Comparison of ENCODE assay signal across 28 cellular contexts in genomic region chr13:34654682-34655081, GRCh38.
A peak's percentile ranks its signal among the peaks of the same experiment; 100 is the strongest.
DNase-seq lines count a peak whose midpoint lies in the region; ATAC-seq and TF ChIP-seq lines count a peak whose summit lies in the region.
"Had no signal": no experiment of that assay in that cellular context is flagged by ENCODE, and none has a peak within 500 bp of the region (broad histone marks: within the 10 kb centered on the region; RNA-seq: fewer than 3 reads in every experiment).

No MANE protein-coding gene starts in this region.

- no peak overlapping the region for H3K4me3 ChIP-seq in gastroesophageal sphincter
- H3K4me3 ChIP-seq: prostate gland, smooth muscle cell, suprapubic skin, uterus had no signal

- no peak for TF ChIP-seq POLR2A in gastroesophageal sphincter (IDR thresholded peaks at IDR 0.05)

- no peaks in the 10 kb centered on the region for H3K27me3 ChIP-seq in gastroesophageal sphincter
- H3K27me3 ChIP-seq: suprapubic skin, uterus had no signal

- H3K4me1 Mint-ChIP-seq in neural crest cell = no peaks in the 10 kb centered on the region
- H3K4me1 Mint-ChIP-seq: activated CD4-positive, alpha-beta T cell treated with anti-CD3 and anti-CD28 coated beads for 36 hours; nephron progenitor cell; stimulated activated memory B cell treated with anti-CD40 and anti-IgM and Interleukin-4, amounts not matched to agents 10 μg/mL and 1 μg/mL and 100 μg/mL, for 72 hours had no signal

- peak overlapping the region; percentile 37 for H3K27ac Mint-ChIP-seq in neural crest cell (ENCODE audit: unreplicated experiment)
- H3K27ac Mint-ChIP-seq: activated CD4-positive, alpha-beta T cell treated with anti-CD3 and anti-CD28 coated beads for 36 hours; activated naive CD4-positive, alpha-beta T cell treated with anti-CD3 and anti-CD28 coated beads for 36 hours; stimulated activated memory B cell treated with anti-CD40 and anti-IgM and Interleukin-4, amounts not matched to agents 10 μg/mL and 1 μg/mL and 100 μg/mL, for 72 hours had no signal

- ATAC-seq in gastroesophageal sphincter = peak; percentile 55
- ATAC-seq in HG03139 (IDR thresholded peaks at IDR 0.05; ENCODE audit: unreplicated experiment) = no peak
- ATAC-seq in GM19467 (IDR thresholded peaks at IDR 0.05; ENCODE audit: unreplicated experiment) = no peak
- ATAC-seq: activated CD4-positive, alpha-beta T cell treated with anti-CD3 and anti-CD28 coated beads for 36 hours; activated T-cell treated with anti-CD3 and anti-CD28 coated beads, Interleukin-2, amount 50 U/mL, for 4 hours; stimulated activated memory B cell treated with anti-CD40 and anti-IgM and Interleukin-4, amounts not matched to agents 10 μg/mL and 1 μg/mL and 100 μg/mL, for 72 hours had no signal

- 36 to 44% methylated on average over 5 to 6 of the region's 6 CpGs for WGBS in gastroesophageal sphincter (ENCODE audit: low coverage in 1 of 2), 2 donors

- H3K4me3 Mint-ChIP-seq in neural crest cell = no peak overlapping the region
- H3K4me3 Mint-ChIP-seq: activated CD4-positive, alpha-beta T cell treated with anti-CD3 and anti-CD28 coated beads for 36 hours; activated naive CD4-positive, alpha-beta T cell treated with anti-CD3 and anti-CD28 coated beads for 36 hours; activated T-cell treated with anti-CD3 and anti-CD28 coated beads, Interleukin-2, amount 50 U/mL, for 4 hours; nephron progenitor cell; stimulated activated memory B cell treated with anti-CD40 and anti-IgM and Interleukin-4, amounts not matched to agents 10 μg/mL and 1 μg/mL and 100 μg/mL, for 72 hours had no signal

- peak; percentile 27 for DNase-seq in AG08395 (ENCODE audit: low spot score)
- DNase-seq in amniotic epithelial cell (ENCODE audit: low read depth) = peak; percentile 15
- no peak for DNase-seq in neural crest cell (ENCODE audit: low read depth, low spot score)
- no peak for DNase-seq in ACHN
- no peak for DNase-seq in NCI-H345 treated with DMSO at 0.1 percent for 48 hours (lab: John Stamatoyannopoulos, UW; ENCODE audit: unreplicated experiment)
- DNase-seq: activated CD4-positive, alpha-beta T cell treated with anti-CD3 and anti-CD28 coated beads for 36 hours; activated naive CD4-positive, alpha-beta T cell treated with anti-CD3 and anti-CD28 coated beads for 36 hours; activated T-cell treated with anti-CD3 and anti-CD28 coated beads, Interleukin-2, amount 50 U/mL, for 4 hours; aorta; effector CD4-positive, alpha-beta T cell; erythroblast; foreskin melanocyte; hypothalamus; MV-4-11; NCI-H2171; nephron progenitor cell; SK-N-SH; stimulated activated CD4-positive, alpha-beta T cell treated with anti-CD3 and anti-CD28 coated beads, Interleukin-2, amount 100 ng/mL, for 48 hours; T-helper 2 cell; uterus had no signal

- TF ChIP-seq CTCF in gastroesophageal sphincter (IDR thresholded peaks at IDR 0.05) = no peak
- no peak for TF ChIP-seq CTCF in neural crest cell (conservative IDR thresholded peaks at IDR 0.05)

- H3K9me3 ChIP-seq in gastroesophageal sphincter = no peaks in the 10 kb centered on the region
- H3K9me3 ChIP-seq: prostate gland, SK-N-SH, suprapubic skin, uterus had no signal

- peaks cover 2% of the 10 kb centered on the region for H3K36me3 Mint-ChIP-seq in neural crest cell (ENCODE audit: low read depth)
- H3K36me3 Mint-ChIP-seq: stimulated activated memory B cell treated with anti-CD40 and anti-IgM and Interleukin-4, amounts not matched to agents 10 μg/mL and 1 μg/mL and 100 μg/mL, for 72 hours had no signal

- no peaks in the 10 kb centered on the region for H3K27me3 Mint-ChIP-seq in neural crest cell (ENCODE audit: low read depth)
- H3K27me3 Mint-ChIP-seq: stimulated activated memory B cell treated with anti-CD40 and anti-IgM and Interleukin-4, amounts not matched to agents 10 μg/mL and 1 μg/mL and 100 μg/mL, for 72 hours had no signal

- H3K4me1 ChIP-seq in gastroesophageal sphincter = peaks cover 0 to 14% (median 3%) of the 10 kb centered on the region in 3 donors
- H3K4me1 ChIP-seq: prostate gland, suprapubic skin had no signal

- no peaks in the 10 kb centered on the region for H3K36me3 ChIP-seq in gastroesophageal sphincter
- H3K36me3 ChIP-seq: prostate gland, suprapubic skin, uterus had no signal

- in situ Hi-C loops in ACHN (cut with HindIII; ENCODE audit: low pct_ligation_motif_present, low pct_unique_long_range_greater_than_20kb, low sequenced_read_pairs) = no loop called here

- peaks cover 5% of the 10 kb centered on the region for H3K9me3 Mint-ChIP-seq in neural crest cell
- H3K9me3 Mint-ChIP-seq: activated T-cell treated with anti-CD3 and anti-CD28 coated beads, Interleukin-2, amount 50 U/mL, for 4 hours had no signal

- no peak for TF ChIP-seq EP300 in gastroesophageal sphincter (IDR thresholded peaks at IDR 0.05)

- H3K27ac ChIP-seq in gastroesophageal sphincter = no peak overlapping the region
- H3K27ac ChIP-seq: KMS-11, prostate gland, suprapubic skin, uterus had no signal

Comparison
In these comparisons a context has a peak if more than half of its experiments do, and no peak if none do; other contexts are left out.
1. DNase-seq: peak in AG08395 (single experiment) and amniotic epithelial cell (single experiment); none in neural crest cell (single experiment), ACHN (single experiment) and NCI-H345 treated with DMSO at 0.1 percent for 48 hours (single experiment).